Comparison of ENCODE assay signal across 1 cellular context in the genomic region with DNA sequence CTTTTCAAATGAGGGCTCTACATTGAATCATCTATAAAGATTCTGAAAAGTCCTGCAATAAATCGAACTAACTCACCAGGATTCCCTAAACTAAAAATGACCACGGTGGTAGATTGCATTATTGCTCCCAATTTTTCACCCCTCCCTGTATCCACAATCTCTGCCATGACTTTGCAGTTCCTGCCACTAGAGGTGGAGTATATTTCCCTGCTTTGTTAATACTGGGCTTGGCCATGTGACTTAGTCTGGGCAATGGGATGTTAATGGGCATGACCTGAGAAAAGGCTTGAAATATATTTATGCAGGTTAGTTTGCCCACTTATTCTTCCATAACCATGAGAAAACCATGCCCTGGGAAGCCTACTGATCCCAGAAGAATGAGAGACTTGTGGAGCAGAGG.
TF ChIP-seq lines count a peak whose summit lies in the region.

No MANE protein-coding gene starts in this region.

TF ChIP-seq in HCT116, 20 proteins besides CTCF, POLR2A, EP300 and RAD21 (continued from another document):
- TF ChIP-seq EGR1 (IDR thresholded peaks at IDR 0.05; ENCODE audit: low read depth), result no peak
- no peak for TF ChIP-seq ELF1 (IDR thresholded peaks at IDR 0.05; ENCODE audit: borderline replicate concordance, low read depth)
- no peak for TF ChIP-seq SIN3A (IDR thresholded peaks at IDR 0.05; ENCODE audit: low read depth)
